ENCODE assay signal across 18 cellular contexts in genomic region chr2:26396734-26397298, GRCh38. TPM values are rescaled to one million over a fixed set of nuclear protein-coding genes. Genes with fewer than 3 reads are reported as not detected.
DNase-seq lines count a peak whose midpoint lies in the region; ATAC-seq and TF ChIP-seq lines count a peak whose summit lies in the region.
"Had no signal": no experiment of that assay in that cellular context is flagged by ENCODE, and none has a peak within 500 bp of the region (broad histone marks: within the 10 kb centered on the region; RNA-seq: fewer than 3 reads in every experiment).

No MANE protein-coding gene starts in this region.

- DNase-seq in OCI-M1 (lab: John Stamatoyannopoulos, UW) (peak; percentile 91), RWPE1 (ENCODE audit: low spot score) (no peak), AG08396 (ENCODE audit: low spot score) (no peak), H4 (ENCODE audit: low spot score) (no peak)
- peak; percentile 40 for DNase-seq in stimulated activated CD4-positive, alpha-beta T cell treated with anti-CD3 and anti-CD28 coated beads, Interleukin-2, amount 100 ng/mL, for 4 hours (ENCODE audit: low read depth)
- DNase-seq: MM.1S, mucosa of descending colon, NCI-H2227 treated with DMSO at 0.1 percent for 48 hours, ovary, spleen had no signal

- peak overlapping the region; percentile 20 for H3K4me3 Mint-ChIP-seq in activated naive CD8-positive, alpha-beta T cell

- H3K36me3 ChIP-seq in HEK293 (ENCODE audit: control insufficient read depth in 2 of 2, insufficient read depth in 1 of 2, low read length in 2 of 2), result no peaks in the 10 kb centered on the region; a peak in 1 of 3 replicates
- H3K36me3 ChIP-seq: ovary had no signal

- H3K9me3 ChIP-seq in HEK293 (ENCODE audit: control insufficient read depth, insufficient read depth, low read depth, low read length), result no peaks in the 10 kb centered on the region
- H3K9me3 ChIP-seq: mucosa of descending colon, ovary, spleen had no signal

- POLR2A ChIA-PET in HEK293 (lab: Yijun Ruan, JAX) (no interaction called here), RWPE1 (lab: Yijun Ruan, JAX; ENCODE audit: low non-redundant PET) (no interaction called here)

- no peaks in the 10 kb centered on the region for H3K9me3 Mint-ChIP-seq in activated naive CD8-positive, alpha-beta T cell (ENCODE audit: low read depth)

- H3K27ac ChIP-seq in HEK293 (ENCODE audit: extremely low read depth, low read depth, low read length), result no peak overlapping the region
- H3K27ac ChIP-seq in RWPE1, result no peak overlapping the region
- H3K27ac ChIP-seq: C4-2B, epithelial cell of prostate, ovary, spleen, WERI-Rb-1 had no signal

- CTCF ChIA-PET in HEK293 (lab: Yijun Ruan, JAX), result interaction anchor here (1.6 kb wide), 1 partner anchor 12 kb away, joined by 5 read pairs; no protein-coding TSS in a partner anchor
- CTCF ChIA-PET in RWPE1 (lab: Yijun Ruan, JAX), result interaction anchor here (0.6 kb wide), 2 partner anchors 161 to 208 kb away, joined by 3 to 4 read pairs; no protein-coding TSS in a partner anchor

- H3K27me3 Mint-ChIP-seq in activated naive CD8-positive, alpha-beta T cell, result no peaks in the 10 kb centered on the region

- H3K4me1 ChIP-seq in HEK293 (ENCODE audit: control insufficient read depth, insufficient read depth, low read length), result no peaks in the 10 kb centered on the region; the same call in 1 of the 2 replicates

- H3K4me3 ChIP-seq in HEK293 (ENCODE audit: low read depth, low read length), result no peak overlapping the region
- H3K4me3 ChIP-seq: mucosa of descending colon, ovary, spleen had no signal

- H3K4me1 Mint-ChIP-seq in activated naive CD8-positive, alpha-beta T cell (ENCODE audit: low read depth), result peaks cover 32% of the 10 kb centered on the region

- peak overlapping the region; percentile 73 for H3K27ac Mint-ChIP-seq in activated naive CD8-positive, alpha-beta T cell

- TF ChIP-seq CTCF in HEK293 (tag by site-specific recombination; IDR thresholded peaks at IDR 0.05) (no peak), RWPE1 (conservative IDR thresholded peaks at IDR 0.05; ENCODE audit: low read depth) (no peak)

- no peak for ATAC-seq in GM18511 (IDR thresholded peaks at IDR 0.05; ENCODE audit: unreplicated experiment)
- ATAC-seq: mucosa of descending colon, SK-N-SH treated with all-trans-retinoic acid at 6 μM for 48 hours had no signal

- H3K36me3 Mint-ChIP-seq in activated naive CD8-positive, alpha-beta T cell, result peaks cover 2% of the 10 kb centered on the region

TF ChIP-seq in HEK293, 187 proteins besides CTCF, POLR2A, EP300 and RAD21:
- TF ChIP-seq ZNF555 (tag by site-specific recombination; conservative IDR thresholded peaks at IDR 0.05) (no peak), ZBTB8A (tag by site-specific recombination; IDR thresholded peaks at IDR 0.05) (no peak), PRDM10 (tag by site-specific recombination; IDR thresholded peaks at IDR 0.05) (0 out of 2 replicates have a peak, but pooled peaks have one; percentile 11), ZNF626 (tag by site-specific recombination; IDR thresholded peaks at IDR 0.05) (no peak)
- TF ChIP-seq, protein P1, sequence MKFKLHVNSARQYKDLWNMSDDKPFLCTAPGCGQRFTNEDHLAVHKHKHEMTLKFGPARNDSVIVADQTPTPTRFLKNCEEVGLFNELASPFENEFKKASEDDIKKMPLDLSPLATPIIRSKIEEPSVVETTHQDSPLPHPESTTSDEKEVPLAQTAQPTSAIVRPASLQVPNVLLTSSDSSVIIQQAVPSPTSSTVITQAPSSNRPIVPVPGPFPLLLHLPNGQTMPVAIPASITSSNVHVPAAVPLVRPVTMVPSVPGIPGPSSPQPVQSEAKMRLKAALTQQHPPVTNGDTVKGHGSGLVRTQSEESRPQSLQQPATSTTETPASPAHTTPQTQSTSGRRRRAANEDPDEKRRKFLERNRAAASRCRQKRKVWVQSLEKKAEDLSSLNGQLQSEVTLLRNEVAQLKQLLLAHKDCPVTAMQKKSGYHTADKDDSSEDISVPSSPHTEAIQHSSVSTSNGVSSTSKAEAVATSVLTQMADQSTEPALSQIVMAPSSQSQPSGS (tag by site-specific recombination; IDR thresholded peaks at IDR 0.05; ENCODE audit: low read depth), result no peak
TF ChIP-seq in HEK293: peak in this region for 1.

RNA-seq across cellular contexts. Expression of gene DRC1, which starts 4.9 kb away (rescaled TPM):
- not detected in 2 replicates for total RNA-seq in H4 (2014; rRNA removed; shearing (Covaris generic))
- total RNA-seq: glomerular endothelial cell, mucosa of descending colon had no signal

RNA-seq across cellular contexts. Expression of gene ADGRF3, which starts 50.2 kb away (rescaled TPM):
- 0.02 TPM in 1 of 2 replicates, not detected in the other for total RNA-seq in H4 (2014; rRNA removed; shearing (Covaris generic))

RNA-seq across cellular contexts. Expression of gene SELENOI, which starts 50.9 kb away (rescaled TPM):
- total RNA-seq in H4 (2014; rRNA removed; shearing (Covaris generic)), result 10.9 and 18.8 TPM in 2 replicates

Comparison
In these comparisons a context has a peak if more than half of its experiments do, and no peak if none do; other contexts are left out.
1. DNase-seq: peak in OCI-M1 (single experiment) and stimulated activated CD4-positive, alpha-beta T cell treated with anti-CD3 and anti-CD28 coated beads, Interleukin-2, amount 100 ng/mL, for 4 hours (single experiment); none in RWPE1 (single experiment), AG08396 (single experiment) and H4 (single experiment).